ENCODE assay signal across 23 cellular contexts in the genomic region with DNA sequence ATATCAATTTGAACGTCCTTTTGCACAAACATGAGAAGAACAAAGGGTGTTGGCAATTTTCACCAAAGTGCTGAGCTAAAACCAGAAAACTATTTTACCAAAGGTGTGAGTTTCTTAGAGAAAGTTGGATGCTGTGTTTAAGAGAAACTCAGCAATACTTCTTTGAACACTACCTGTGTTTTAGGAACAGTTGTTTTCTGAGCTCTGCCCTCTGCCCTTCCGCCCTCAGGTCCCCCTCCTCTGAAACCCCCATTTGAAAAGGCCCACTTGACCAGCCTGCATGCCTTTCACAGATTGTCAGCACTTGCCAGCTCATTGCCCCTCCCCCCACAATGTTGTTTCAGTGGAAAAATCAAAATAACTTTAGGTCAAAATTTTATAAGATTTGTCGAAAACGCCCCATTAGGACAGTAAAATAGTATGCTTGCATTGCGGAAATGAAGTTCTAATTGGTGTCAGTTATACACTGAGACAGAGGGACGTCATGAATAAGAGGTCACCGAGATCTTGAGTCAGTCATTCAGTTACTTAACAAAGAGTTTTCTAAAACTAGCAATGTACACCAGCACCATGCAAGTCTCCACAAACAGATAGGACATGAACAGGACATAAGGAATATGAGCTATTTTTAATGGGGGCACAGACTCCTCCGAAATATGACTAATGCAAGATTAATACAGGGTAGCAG.
DNase-seq lines count a peak whose midpoint lies in the region; ATAC-seq and FAIRE-seq lines count a peak whose summit lies in the region.
"Had no signal": no experiment of that assay in that cellular context is flagged by ENCODE, and none has a peak within 500 bp of the region (broad histone marks: within the 10 kb centered on the region; RNA-seq: fewer than 3 reads in every experiment).

No MANE protein-coding gene starts in this region.

- POLR2A ChIA-PET in activated CD4-positive, alpha-beta T cell treated with anti-CD3 and anti-CD28 coated beads, Interleukin-2, amount 10 ng/mL, durations not matched to agents 7 days and 5 days (lab: Charles Lee) = interaction anchor here (0.6 to 1.4 kb wide), 5 partner anchors 11 to 177 kb away, joined by 3 to 4 read pairs (median 3); a partner anchor contains a TSS
- POLR2A ChIA-PET in naive thymus-derived CD8-positive, alpha-beta T cell (lab: Charles Lee) = interaction anchor here (0.9 to 6.5 kb wide), 13 partner anchors 8 to 84 kb away, joined by 3 to 49 read pairs (median 7); a partner anchor contains a TSS

- CTCF ChIA-PET in activated CD4-positive, alpha-beta T cell treated with anti-CD3 and anti-CD28 coated beads, Interleukin-2, amount 10 ng/mL, durations not matched to agents 7 days and 5 days (lab: Charles Lee) = interaction anchor here (0.8 to 4.6 kb wide), 11 partner anchors 9 to 109 kb away, joined by 3 to 24 read pairs (median 4); no protein-coding TSS in a partner anchor

- no peak overlapping the region for H3K27ac ChIP-seq in substantia nigra (ENCODE audit: low read depth, low read length, poor library complexity, severe bottlenecking)
- H3K27ac ChIP-seq: cardiac muscle cell, heart right ventricle, left lung, neutrophil, RWPE1, upper lobe of right lung had no signal

- peak overlapping the region; percentile 87 for H3K27ac Mint-ChIP-seq in activated CD4-positive, alpha-beta T cell treated with anti-CD3 and anti-CD28 coated beads, Interleukin-2, amount 10 ng/mL, durations not matched to agents 7 days and 5 days
- H3K27ac Mint-ChIP-seq in activated naive CD4-positive, alpha-beta T cell treated with anti-CD3 and anti-CD28 coated beads, Interleukin-2, amount 50 U/mL, for 72 hours = peak overlapping the region; percentile 93 to 99
- H3K27ac Mint-ChIP-seq in naive thymus-derived CD8-positive, alpha-beta T cell = peak overlapping the region in 9 of 10 donors; percentile 18 to 99 (median 77)
- H3K27ac Mint-ChIP-seq: mesothelial cell of epicardium had no signal

- peak overlapping the region; percentile 1 for H3K4me3 Mint-ChIP-seq in activated CD4-positive, alpha-beta T cell treated with anti-CD3 and anti-CD28 coated beads, Interleukin-2, amount 10 ng/mL, durations not matched to agents 7 days and 5 days
- H3K4me3 Mint-ChIP-seq in naive thymus-derived CD8-positive, alpha-beta T cell = peak overlapping the region in 3 of 10 donors; percentile 9 to 20 (median 11)
- H3K4me3 Mint-ChIP-seq: immature natural killer cell, mesothelial cell of epicardium had no signal

- no peak for DNase-seq in activated CD4-positive, alpha-beta T cell treated with anti-CD3 and anti-CD28 coated beads, Interleukin-2, amount 10 ng/mL, durations not matched to agents 7 days and 5 days
- DNase-seq in activated CD4-positive, alpha-beta T cell treated with anti-CD3 and anti-CD28 coated beads for 48 hours = no peak
- DNase-seq in HTR-8/SVneo (ENCODE audit: insufficient read length, low spot score) (no peak), substantia nigra (lab: John Stamatoyannopoulos, UW) (no peak)
- no peak for DNase-seq in activated naive CD4-positive, alpha-beta T cell treated with anti-CD3 and anti-CD28 coated beads, Interleukin-2, amount 50 U/mL, for 72 hours (ENCODE audit: low spot score in 2 of 2)
- no peak for DNase-seq in naive thymus-derived CD8-positive, alpha-beta T cell
- DNase-seq: activated CD4-positive, alpha-beta T cell treated with anti-CD3 and anti-CD28 coated beads for 1 hour; amygdala; BE2C; dermis blood vessel endothelial cell; heart right ventricle; immature natural killer cell; left lung; NCI-H1417; NCI-H526; stimulated activated CD4-positive, alpha-beta T cell treated with anti-CD3 and anti-CD28 coated beads, Interleukin-4, amount 100 ng/mL, for 1 hour; upper lobe of right lung had no signal

- H3K36me3 Mint-ChIP-seq in activated CD4-positive, alpha-beta T cell treated with anti-CD3 and anti-CD28 coated beads, Interleukin-2, amount 10 ng/mL, durations not matched to agents 7 days and 5 days (ENCODE audit: low read depth) = peaks cover 13% of the 10 kb centered on the region
- H3K36me3 Mint-ChIP-seq in activated naive CD4-positive, alpha-beta T cell treated with anti-CD3 and anti-CD28 coated beads, Interleukin-2, amount 50 U/mL, for 72 hours = peaks cover 21 to 31% of the 10 kb centered on the region in 2 donors
- no peaks in the 10 kb centered on the region for H3K36me3 Mint-ChIP-seq in naive thymus-derived CD8-positive, alpha-beta T cell
- H3K36me3 Mint-ChIP-seq: immature natural killer cell, mesothelial cell of epicardium had no signal

- H3K9me3 Mint-ChIP-seq in activated CD4-positive, alpha-beta T cell treated with anti-CD3 and anti-CD28 coated beads, Interleukin-2, amount 10 ng/mL, durations not matched to agents 7 days and 5 days = peaks cover 4% of the 10 kb centered on the region
- no peaks in the 10 kb centered on the region for H3K9me3 Mint-ChIP-seq in activated naive CD4-positive, alpha-beta T cell treated with anti-CD3 and anti-CD28 coated beads, Interleukin-2, amount 50 U/mL, for 72 hours
- H3K9me3 Mint-ChIP-seq in naive thymus-derived CD8-positive, alpha-beta T cell = peaks cover 0 to 3% (median 0%) of the 10 kb centered on the region in 9 donors
- H3K9me3 Mint-ChIP-seq: immature natural killer cell, mesothelial cell of epicardium had no signal

- FAIRE-seq in HTR-8/SVneo (lab: Jason Lieb, UNC) = peak; percentile 42

- ATAC-seq in activated naive CD4-positive, alpha-beta T cell treated with anti-CD3 and anti-CD28 coated beads, Interleukin-2, amount 50 U/mL, for 72 hours = peak; percentile 4 to 52
- ATAC-seq in naive thymus-derived CD8-positive, alpha-beta T cell = no peak
- no peak for ATAC-seq in GM21360 (IDR thresholded peaks at IDR 0.05; ENCODE audit: unreplicated experiment)
- ATAC-seq in GM21576 (IDR thresholded peaks at IDR 0.05; ENCODE audit: unreplicated experiment) = no peak
- ATAC-seq: heart right ventricle, left lung, upper lobe of right lung had no signal

- peaks cover 83% of the 10 kb centered on the region for H3K4me1 Mint-ChIP-seq in activated CD4-positive, alpha-beta T cell treated with anti-CD3 and anti-CD28 coated beads, Interleukin-2, amount 10 ng/mL, durations not matched to agents 7 days and 5 days
- H3K4me1 Mint-ChIP-seq in naive thymus-derived CD8-positive, alpha-beta T cell = peaks cover 38 to 75% (median 71%) of the 10 kb centered on the region in 4 donors
- H3K4me1 Mint-ChIP-seq: mesothelial cell of epicardium had no signal

- H3K27me3 Mint-ChIP-seq in activated CD4-positive, alpha-beta T cell treated with anti-CD3 and anti-CD28 coated beads, Interleukin-2, amount 10 ng/mL, durations not matched to agents 7 days and 5 days = no peaks in the 10 kb centered on the region
- no peaks in the 10 kb centered on the region for H3K27me3 Mint-ChIP-seq in naive thymus-derived CD8-positive, alpha-beta T cell

Comparison
In these comparisons a context has a peak if more than half of its experiments do, and no peak if none do; other contexts are left out.
1. ATAC-seq: peak in activated naive CD4-positive, alpha-beta T cell treated with anti-CD3 and anti-CD28 coated beads, Interleukin-2, amount 50 U/mL, for 72 hours (2 of 2); none in naive thymus-derived CD8-positive, alpha-beta T cell (0 of 2), GM21360 (single experiment) and GM21576 (single experiment).
2. Peak in every context shown above with its lines, with median percentiles within 50 percentile points of each other: H3K27ac Mint-ChIP-seq.